ENCODE assay signal across 14 cellular contexts in the genomic region with DNA sequence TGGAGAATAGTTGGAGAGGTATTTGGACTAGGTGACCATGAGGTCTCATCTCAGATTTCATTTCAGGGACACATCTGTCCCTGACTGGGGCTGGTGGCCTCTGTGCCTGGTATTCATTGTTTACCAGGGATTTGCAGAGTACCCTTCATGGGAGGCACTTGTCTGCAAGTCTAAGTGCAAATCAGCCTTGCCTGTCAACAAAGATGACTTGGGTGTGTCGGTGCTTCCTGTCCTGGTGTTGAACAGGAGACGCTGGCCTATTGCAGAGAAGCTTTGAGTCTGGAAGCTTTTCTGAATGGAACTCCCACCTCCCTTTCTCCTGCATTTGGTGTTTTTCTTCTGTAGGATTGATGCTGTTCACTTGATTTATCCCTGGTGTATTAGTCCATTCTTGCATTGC.
DNase-seq lines count a peak whose midpoint lies in the region; ATAC-seq and TF ChIP-seq lines count a peak whose summit lies in the region.
"Had no signal": no experiment of that assay in that cellular context is flagged by ENCODE, and none has a peak within 500 bp of the region (broad histone marks: within the 10 kb centered on the region; RNA-seq: fewer than 3 reads in every experiment).

No MANE protein-coding gene starts in this region.

- intact Hi-C loops in Right ventricle myocardium superior (cut with DNase I) = no loop called here

- no peaks in the 10 kb centered on the region for H3K27me3 Mint-ChIP-seq in activated CD8-positive, alpha-beta memory T cell treated with anti-CD3 and anti-CD28 coated beads, Interleukin-2, amount 10 ng/mL, durations not matched to agents 7 days and 5 days
- H3K27me3 Mint-ChIP-seq in activated naive CD8-positive, alpha-beta T cell treated with anti-CD3 and anti-CD28 coated beads, Interleukin-2, amount 10 ng/mL, durations not matched to agents 7 days and 5 days = no peaks in the 10 kb centered on the region
- H3K27me3 Mint-ChIP-seq in osteocyte (ENCODE audit: unreplicated experiment) = no peaks in the 10 kb centered on the region
- H3K27me3 Mint-ChIP-seq: activated naive CD4-positive, alpha-beta T cell treated with anti-CD3 and anti-CD28 coated beads, Interleukin-2, amount 50 U/mL, for 24 hours had no signal

- ATAC-seq in activated CD8-positive, alpha-beta memory T cell treated with anti-CD3 and anti-CD28 coated beads, Interleukin-2, amount 10 ng/mL, durations not matched to agents 7 days and 5 days = no peak
- ATAC-seq in activated naive CD8-positive, alpha-beta T cell treated with anti-CD3 and anti-CD28 coated beads, Interleukin-2, amount 10 ng/mL, durations not matched to agents 7 days and 5 days (ENCODE audit: low read depth) = peak; percentile 21
- no peak for ATAC-seq in Right ventricle myocardium superior (ENCODE audit: poor library complexity)
- no peak for ATAC-seq in GM19452 (IDR thresholded peaks at IDR 0.05; ENCODE audit: unreplicated experiment)

- in situ Hi-C loops in brain microvascular endothelial cell (cut with HindIII; ENCODE audit: low pct_ligation_motif_present, low sequenced_read_pairs) = no loop called here

- no peak overlapping the region for H3K27ac Mint-ChIP-seq in activated CD8-positive, alpha-beta memory T cell treated with anti-CD3 and anti-CD28 coated beads, Interleukin-2, amount 10 ng/mL, durations not matched to agents 7 days and 5 days
- peak overlapping the region; percentile 31 for H3K27ac Mint-ChIP-seq in activated naive CD8-positive, alpha-beta T cell treated with anti-CD3 and anti-CD28 coated beads, Interleukin-2, amount 10 ng/mL, durations not matched to agents 7 days and 5 days
- H3K27ac Mint-ChIP-seq in osteocyte (ENCODE audit: unreplicated experiment) = peak overlapping the region; percentile 68

- POLR2A ChIA-PET in activated naive CD8-positive, alpha-beta T cell treated with anti-CD3 and anti-CD28 coated beads, Interleukin-2, amount 10 ng/mL, durations not matched to agents 7 days and 5 days (lab: Charles Lee) = no interaction called here

- H3K36me3 Mint-ChIP-seq in activated CD8-positive, alpha-beta memory T cell treated with anti-CD3 and anti-CD28 coated beads, Interleukin-2, amount 10 ng/mL, durations not matched to agents 7 days and 5 days = peaks cover 40% of the 10 kb centered on the region
- H3K36me3 Mint-ChIP-seq in activated naive CD8-positive, alpha-beta T cell treated with anti-CD3 and anti-CD28 coated beads, Interleukin-2, amount 10 ng/mL, durations not matched to agents 7 days and 5 days = peaks cover 29% of the 10 kb centered on the region
- peaks cover 35% of the 10 kb centered on the region for H3K36me3 Mint-ChIP-seq in osteocyte (ENCODE audit: unreplicated experiment)

- H3K27me3 ChIP-seq in brain microvascular endothelial cell (replicated peaks) = no peaks in the 10 kb centered on the region

- H3K4me1 Mint-ChIP-seq in activated CD8-positive, alpha-beta memory T cell treated with anti-CD3 and anti-CD28 coated beads, Interleukin-2, amount 10 ng/mL, durations not matched to agents 7 days and 5 days = peaks cover 21% of the 10 kb centered on the region
- peaks cover 19% of the 10 kb centered on the region for H3K4me1 Mint-ChIP-seq in activated naive CD8-positive, alpha-beta T cell treated with anti-CD3 and anti-CD28 coated beads, Interleukin-2, amount 10 ng/mL, durations not matched to agents 7 days and 5 days
- peaks cover 20% of the 10 kb centered on the region for H3K4me1 Mint-ChIP-seq in osteocyte (ENCODE audit: unreplicated experiment)

- H3K36me3 ChIP-seq in brain microvascular endothelial cell (replicated peaks) = peaks cover 45% of the 10 kb centered on the region

- no peak overlapping the region for H3K27ac ChIP-seq in brain microvascular endothelial cell

- TF ChIP-seq CTCF in osteocyte (IDR thresholded peaks at IDR 0.05) (no peak), brain microvascular endothelial cell (IDR thresholded peaks at IDR 0.05; ENCODE audit: low read depth, low read length, missing control alignments) (no peak)

- H3K9me3 Mint-ChIP-seq in activated CD8-positive, alpha-beta memory T cell treated with anti-CD3 and anti-CD28 coated beads, Interleukin-2, amount 10 ng/mL, durations not matched to agents 7 days and 5 days (ENCODE audit: low read depth) = no peaks in the 10 kb centered on the region
- H3K9me3 Mint-ChIP-seq in activated naive CD8-positive, alpha-beta T cell treated with anti-CD3 and anti-CD28 coated beads, Interleukin-2, amount 10 ng/mL, durations not matched to agents 7 days and 5 days = no peaks in the 10 kb centered on the region
- H3K9me3 Mint-ChIP-seq in osteocyte (ENCODE audit: unreplicated experiment) = no peaks in the 10 kb centered on the region
- H3K9me3 Mint-ChIP-seq: activated naive CD4-positive, alpha-beta T cell treated with anti-CD3 and anti-CD28 coated beads, Interleukin-2, amount 50 U/mL, for 24 hours had no signal

- H3K4me3 Mint-ChIP-seq in activated CD8-positive, alpha-beta memory T cell treated with anti-CD3 and anti-CD28 coated beads, Interleukin-2, amount 10 ng/mL, durations not matched to agents 7 days and 5 days = no peak overlapping the region
- peak overlapping the region; percentile 23 for H3K4me3 Mint-ChIP-seq in activated naive CD8-positive, alpha-beta T cell treated with anti-CD3 and anti-CD28 coated beads, Interleukin-2, amount 10 ng/mL, durations not matched to agents 7 days and 5 days
- no peak overlapping the region for H3K4me3 Mint-ChIP-seq in osteocyte (ENCODE audit: unreplicated experiment)

- CTCF ChIA-PET in activated CD8-positive, alpha-beta memory T cell treated with anti-CD3 and anti-CD28 coated beads, Interleukin-2, amount 10 ng/mL, durations not matched to agents 7 days and 5 days (lab: Charles Lee) = no interaction called here

- H3K4me3 ChIP-seq in Jurkat, Clone E6-1 (ENCODE audit: low read length) = peak overlapping the region; percentile 3; the same call in 1 of the 2 replicates
- no peak overlapping the region for H3K4me3 ChIP-seq in brain microvascular endothelial cell (ENCODE audit: low read depth, low read length)

- peak; percentile 46 for DNase-seq in activated CD8-positive, alpha-beta memory T cell treated with anti-CD3 and anti-CD28 coated beads, Interleukin-2, amount 50 U/mL, for 48 hours
- no peak for DNase-seq in activated CD8-positive, alpha-beta memory T cell treated with anti-CD3 and anti-CD28 coated beads, Interleukin-2, amount 10 ng/mL, durations not matched to agents 7 days and 5 days
- DNase-seq in Jurkat, Clone E6-1 (ENCODE audit: low read depth, low spot score) = no peak
- no peak for DNase-seq in activated naive CD8-positive, alpha-beta T cell treated with anti-CD3 and anti-CD28 coated beads, Interleukin-2, amount 10 ng/mL, durations not matched to agents 7 days and 5 days
- peak; percentile 42 for DNase-seq in osteocyte (ENCODE audit: extremely low spot score, unreplicated experiment)
- no peak for DNase-seq in brain microvascular endothelial cell
- DNase-seq in Right ventricle myocardium superior = no peak
- DNase-seq: Karpas-422, NCI-H1417 treated with DMSO at 0.1 percent for 48 hours, right cardiac atrium, SHP77, T1000 had no signal

Comparison
In these comparisons a context has a peak if more than half of its experiments do, and no peak if none do; other contexts are left out.
1. DNase-seq: peak in activated CD8-positive, alpha-beta memory T cell treated with anti-CD3 and anti-CD28 coated beads, Interleukin-2, amount 50 U/mL, for 48 hours (single experiment) and osteocyte (single experiment); none in activated CD8-positive, alpha-beta memory T cell treated with anti-CD3 and anti-CD28 coated beads, Interleukin-2, amount 10 ng/mL, durations not matched to agents 7 days and 5 days (single experiment), Jurkat, Clone E6-1 (single experiment), activated naive CD8-positive, alpha-beta T cell treated with anti-CD3 and anti-CD28 coated beads, Interleukin-2, amount 10 ng/mL, durations not matched to agents 7 days and 5 days (single experiment), brain microvascular endothelial cell (single experiment) and Right ventricle myocardium superior (single experiment).